In the genomic region with DNA sequence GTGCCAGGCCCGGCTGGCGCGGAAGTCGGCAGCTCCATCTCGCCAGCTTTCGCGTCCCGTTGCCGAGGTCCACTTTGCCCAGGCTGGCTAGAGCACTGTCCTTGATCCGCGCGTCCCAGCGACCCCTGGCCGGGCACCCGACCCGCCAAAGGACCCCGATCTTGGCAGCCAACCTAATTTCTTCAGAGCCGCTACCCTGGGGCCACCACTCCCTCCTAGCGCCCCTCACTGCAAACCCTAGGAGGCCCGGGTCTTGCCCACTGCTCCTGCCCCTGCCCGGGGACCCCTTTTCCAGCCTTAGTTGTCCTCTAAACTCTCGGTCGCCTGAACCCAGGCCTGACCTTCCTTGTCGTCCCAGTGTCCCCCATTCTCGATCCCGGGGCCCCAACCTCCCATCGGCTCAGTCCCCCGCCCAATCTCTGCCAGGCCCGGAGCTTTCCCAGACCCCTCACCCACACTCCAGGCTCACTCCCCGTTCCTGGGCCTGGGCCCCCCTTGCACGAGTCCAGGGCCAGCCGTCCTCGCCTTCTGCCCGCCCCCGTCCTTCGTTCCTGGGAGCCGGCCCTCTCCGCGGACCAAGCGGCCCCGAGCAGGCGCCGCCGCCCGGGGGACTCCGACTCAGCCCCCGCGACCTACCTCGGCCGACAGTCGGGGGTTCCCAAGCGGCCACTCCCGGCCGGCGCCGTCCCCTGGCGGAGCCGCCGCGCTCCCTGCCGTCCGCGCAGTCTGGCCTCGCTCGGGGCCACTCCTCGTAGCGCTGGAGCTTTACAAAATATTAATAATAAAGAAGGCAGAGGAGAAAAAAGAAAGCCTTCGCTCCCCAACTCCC, we compare ENCODE assay signal across 9 cellular contexts. TPM values are rescaled to one million over a fixed set of nuclear protein-coding genes. Genes with fewer than 3 reads are reported as not detected.
DNase-seq lines count a peak whose midpoint lies in the region; ATAC-seq and TF ChIP-seq lines count a peak whose summit lies in the region.
"Had no signal": no experiment of that assay in that cellular context is flagged by ENCODE, and none has a peak within 500 bp of the region (broad histone marks: within the 10 kb centered on the region; RNA-seq: fewer than 3 reads in every experiment).

No MANE protein-coding gene starts in this region.

- H3K4me1 ChIP-seq in esophagus squamous epithelium: peaks cover 30 to 55% (median 40%) of the 10 kb centered on the region in 3 donors
- peaks cover 13% of the 10 kb centered on the region for H3K4me1 ChIP-seq in psoas muscle

- no peak overlapping the region for H3K27ac ChIP-seq in esophagus squamous epithelium
- H3K27ac ChIP-seq in psoas muscle: no peak overlapping the region

- TF ChIP-seq CTCF in esophagus squamous epithelium (IDR thresholded peaks at IDR 0.05) (no peak), psoas muscle (IDR thresholded peaks at IDR 0.05) (no peak)

- H3K27me3 ChIP-seq in MG63 (no peaks in the 10 kb centered on the region), esophagus squamous epithelium (peaks cover 32 to 99% (median 40%) of the 10 kb centered on the region in 4 donors), psoas muscle (ENCODE audit: insufficient read depth in 3 of 3, low read length in 2 of 3) (peaks cover 3 to 89% (median 46%) of the 10 kb centered on the region in 3 donors)

- no peaks in the 10 kb centered on the region for H3K36me3 ChIP-seq in MG63
- no peaks in the 10 kb centered on the region for H3K36me3 ChIP-seq in esophagus squamous epithelium
- H3K36me3 ChIP-seq in psoas muscle (ENCODE audit: insufficient read depth in 1 of 2, low read depth in 1 of 2): no peaks in the 10 kb centered on the region

- H3K4me3 ChIP-seq in MG63: peak overlapping the region; percentile 43
- H3K4me3 ChIP-seq in esophagus squamous epithelium: peak overlapping the region in 3 of 4 donors; percentile 12 to 61 (median 36)
- H3K4me3 ChIP-seq in psoas muscle: peak overlapping the region; percentile 60

- H3K9me3 ChIP-seq in MG63: no peaks in the 10 kb centered on the region
- H3K9me3 ChIP-seq in esophagus squamous epithelium: no peaks in the 10 kb centered on the region
- no peaks in the 10 kb centered on the region for H3K9me3 ChIP-seq in psoas muscle

- 1 to 3% methylated on average over 12 to 17 of the region's 68 CpGs for WGBS in esophagus squamous epithelium, 2 donors
- WGBS in psoas muscle, 3 donors: 2 to 3% (median 3%) methylated on average over 57 to 68 of the region's 68 CpGs

- DNase-seq in Daoy (ENCODE audit: low read depth) (peak; percentile 71), MG63 (no peak), esophagus squamous epithelium (lab: John Stamatoyannopoulos, UW) (no peak), psoas muscle (no peak)
- no peak for DNase-seq in activated CD4-positive, alpha-beta T cell treated with anti-CD3 and anti-CD28 coated beads, Interleukin-2, amount 50 U/mL, for 1 hour
- DNase-seq in activated effector memory CD4-positive, alpha-beta T cell treated with Interleukin-2 at 50 U/mL for 16 hours: no peak

- ATAC-seq in psoas muscle: no peak
- no peak for ATAC-seq in GM21825 (IDR thresholded peaks at IDR 0.05; ENCODE audit: unreplicated experiment)
- no peak for ATAC-seq in GM18861 (IDR thresholded peaks at IDR 0.05; ENCODE audit: unreplicated experiment)
- ATAC-seq: sciatic nerve had no signal

- no peak for TF ChIP-seq POLR2A in esophagus squamous epithelium (IDR thresholded peaks at IDR 0.05)

- intact Hi-C loops in esophagus squamous epithelium (cut with DNase I): loop anchor here (5.0 kb wide), 1 partner anchor 169 kb away; no protein-coding TSS in a partner anchor
- intact Hi-C loops in psoas muscle (cut with DNase I): loop anchor here in 1 of 2 donors (5.0 kb wide), 1 partner anchor 79 kb away; no protein-coding TSS in a partner anchor

RNA-seq across cellular contexts. Expression of gene LMX1B, which starts 0.7 kb away (rescaled TPM):
- 1.5 and 4.6 TPM in 2 replicates for total RNA-seq in Daoy (2014; rRNA removed; shearing (Covaris generic))
- 0.69 and 1.6 TPM in 2 replicates for total RNA-seq in MG63 (2014; rRNA removed; shearing (Covaris generic); ENCODE audit: low replicate concordance)
- total RNA-seq in esophagus squamous epithelium (under 1 TPM in 1 of 4 donors, not detected in 3; 0.23 TPM), psoas muscle (under 1 TPM in 3 of 4 donors, not detected in 1; 0.13 to 0.26 (median 0.20) TPM)
- under 1 TPM; 0.01 to 0.04 (median 0.01) TPM for polyA plus RNA-seq in psoas muscle
